Comparison of ENCODE assay signal across 18 cellular contexts in genomic region chr2:127747621-127748020, GRCh38. TPM values are rescaled to one million over a fixed set of nuclear protein-coding genes. Genes with fewer than 3 reads are reported as not detected.
"Had no signal": no experiment of that assay in that cellular context is flagged by ENCODE, and none has a peak within 500 bp of the region (broad histone marks: within the 10 kb centered on the region; RNA-seq: fewer than 3 reads in every experiment).

No MANE protein-coding gene starts in this region.

- H3K9me3 Mint-ChIP-seq: endodermal cell; naive thymus-derived CD4-positive, alpha-beta T cell; neural crest cell; type B pancreatic cell had no signal

- H3K4me2 ChIP-seq: smooth muscle cell had no signal

- H3K27ac Mint-ChIP-seq: endodermal cell, type B pancreatic cell had no signal

- H3K27me3 Mint-ChIP-seq: naive thymus-derived CD4-positive, alpha-beta T cell; type B pancreatic cell had no signal

- ATAC-seq: esophagus mucosa; heart left ventricle; naive thymus-derived CD4-positive, alpha-beta T cell; stimulated activated naive CD8-positive, alpha-beta T cell treated with anti-CD3 and anti-CD28 coated beads, Interleukin-15, Interleukin-2, amounts not matched to agents 100 U/mL and 50 U/mL, for 24 hours had no signal

- H3K27ac ChIP-seq: coronary artery, heart left ventricle, suprapubic skin, thyroid gland, uterus had no signal

- H3K27me3 ChIP-seq: heart left ventricle, suprapubic skin, thyroid gland, uterus had no signal

- H3K36me3 ChIP-seq: thyroid gland, uterus had no signal

- H3K9me3 ChIP-seq: heart left ventricle, suprapubic skin, thyroid gland, uterus had no signal

- H3K4me1 ChIP-seq: suprapubic skin, thyroid gland, uterus had no signal

- H3K4me1 Mint-ChIP-seq: endodermal cell, neural crest cell had no signal

- FAIRE-seq: frontal cortex had no signal

- H3K4me3 ChIP-seq: coronary artery, heart left ventricle, smooth muscle cell, suprapubic skin, thyroid gland, uterus had no signal

- H3K4me3 Mint-ChIP-seq: endodermal cell; naive thymus-derived CD4-positive, alpha-beta T cell; neural crest cell; type B pancreatic cell had no signal

- DNase-seq: effector CD4-positive, alpha-beta T cell; endodermal cell; heart left ventricle; hippocampal formation; mesendoderm; naive thymus-derived CD4-positive, alpha-beta T cell; right cardiac atrium; stimulated activated CD4-positive, alpha-beta T cell treated with anti-CD3 and anti-CD28 coated beads, Interleukin-2, amount 100 ng/mL, for 48 hours; stimulated activated naive CD8-positive, alpha-beta T cell treated with anti-CD3 and anti-CD28 coated beads, Interleukin-15, Interleukin-2, amounts not matched to agents 100 U/mL and 50 U/mL, for 24 hours; thyroid gland; uterus had no signal

RNA-seq across cellular contexts. Expression of gene SFT2D3, which starts 46.3 kb away (rescaled TPM):
- polyA plus RNA-seq: smooth muscle cell had no signal
